In genomic region chr4:70397580-70397979, GRCh38 we compare ENCODE assay signal across 11 cellular contexts. TPM values are rescaled to one million over a fixed set of nuclear protein-coding genes. Genes with fewer than 3 reads are reported as not detected.
"Had no signal": no experiment of that assay in that cellular context is flagged by ENCODE, and none has a peak within 500 bp of the region (broad histone marks: within the 10 kb centered on the region; RNA-seq: fewer than 3 reads in every experiment).

Gene OPRPN, plus strand, starts transcription at chr4:70397940. Its CDS starts 1,346 bp downstream, at chr4:70399286.

- H3K27me3 Mint-ChIP-seq: IgD-negative memory B cell had no signal

- H3K9ac ChIP-seq: KMS-11 had no signal

- H3K36me3 Mint-ChIP-seq: IgD-negative memory B cell had no signal

- H3K4me3 Mint-ChIP-seq: HFFc6, IgD-negative memory B cell had no signal

- H3K27ac ChIP-seq: HL-60, KMS-11 had no signal

- H3K27ac Mint-ChIP-seq: HFFc6, IgD-negative memory B cell had no signal

- H3K4me3 ChIP-seq: HAP-1 had no signal

- H3K9me3 Mint-ChIP-seq: IgD-negative memory B cell had no signal

- H3K9me3 ChIP-seq: HAP-1 had no signal

- H3K36me3 ChIP-seq: HAP-1 had no signal

- H3K4me2 ChIP-seq: KMS-11 had no signal

- DNase-seq: GOT3, H7, HFFc6, KBM-7 had no signal

- H3K4me1 Mint-ChIP-seq: IgD-negative memory B cell had no signal

- ATAC-seq: HCT116 had no signal

- H3K4me1 ChIP-seq: HAP-1 had no signal

RNA-seq across cellular contexts. Expression of gene OPRPN, which starts in this region (rescaled TPM):
- total RNA-seq: H4, H7, HFFc6, HT1080 had no signal
- polyA plus RNA-seq: IgD-negative memory B cell had no signal
